Comparison of ENCODE assay signal across 38 cellular contexts in genomic region chr6:66935612-66936011, GRCh38.
"Had no signal": no experiment of that assay in that cellular context is flagged by ENCODE, and none has a peak within 500 bp of the region (broad histone marks: within the 10 kb centered on the region; RNA-seq: fewer than 3 reads in every experiment).

No MANE protein-coding gene starts in this region.

- H3K36me3 Mint-ChIP-seq: activated naive CD4-positive, alpha-beta T cell treated with anti-CD3 and anti-CD28 coated beads, Interleukin-2, amount 10 ng/mL, durations not matched to agents 7 days and 5 days; activated naive CD4-positive, alpha-beta T cell treated with anti-CD3 and anti-CD28 coated beads, Interleukin-2, amount 50 U/mL, for 24 hours; activated naive CD8-positive, alpha-beta T cell; activated naive CD8-positive, alpha-beta T cell treated with anti-CD3 and anti-CD28 coated beads for 36 hours; activated naive CD8-positive, alpha-beta T cell treated with anti-CD3 and anti-CD28 coated beads, Interleukin-2, amount 10 ng/mL, durations not matched to agents 7 days and 5 days; brain had no signal

- H3K27me3 ChIP-seq: adrenal gland, ascending aorta, body of pancreas, brain microvascular endothelial cell, breast epithelium, cardiac muscle cell had no signal

- DNase-seq: activated effector memory CD4-positive, alpha-beta T cell treated with anti-CD3 and anti-CD28 coated beads, Interleukin-2, amount 50 U/mL, for 16 hours; activated effector memory CD4-positive, alpha-beta T cell treated with Interleukin-2 at 50 U/mL for 16 hours; activated gamma-delta T cell; activated gamma-delta T cell treated with Interleukin-2 at 50 U/mL for 16 hours; activated naive CD4-positive, alpha-beta T cell; activated naive CD4-positive, alpha-beta T cell treated with anti-CD3 and anti-CD28 coated beads for 36 hours; activated naive CD4-positive, alpha-beta T cell treated with anti-CD3 and anti-CD28 coated beads, Interleukin-2, amount 10 ng/mL, durations not matched to agents 7 days and 5 days; activated naive CD4-positive, alpha-beta T cell treated with anti-CD3 and anti-CD28 coated beads, Interleukin-2, amount 50 U/mL, for 16 hours; activated naive CD4-positive, alpha-beta T cell treated with Interleukin-2 at 50 U/mL for 16 hours; activated naive CD8-positive, alpha-beta T cell treated with anti-CD3 and anti-CD28 coated beads for 36 hours; activated naive CD8-positive, alpha-beta T cell treated with anti-CD3 and anti-CD28 coated beads, Interleukin-2, amount 10 ng/mL, durations not matched to agents 7 days and 5 days; activated naive CD8-positive, alpha-beta T cell treated with anti-CD3 and anti-CD28 coated beads, Interleukin-2, amount 50 U/mL, for 24 hours; activated T-cell treated with anti-CD3 and anti-CD28 coated beads for 4 hours; activated T-cell treated with anti-CD3 and anti-CD28 coated beads, Interleukin-2, amount 50 U/mL, for 1 hour; activated T-cell treated with anti-CD3 and anti-CD28 coated beads, Interleukin-2, amount 50 U/mL, for 24 hours; activated T-cell treated with anti-CD3 and anti-CD28 coated beads, Interleukin-2, amount 50 U/mL, for 4 hours; activated T-cell treated with anti-CD3 and anti-CD28 coated beads, Interleukin-2, amount 50 U/mL, for 48 hours; activated T-cell treated with anti-CD3 and anti-CD28 coated beads, Interleukin-2, amount 50 U/mL, for 72 hours; adrenal gland; amniotic stem cell; amygdala; anterior cingulate cortex; aorta; body of pancreas; brain microvascular endothelial cell; caudate nucleus; central memory CD4-positive, alpha-beta T cell had no signal

- H3K4me3 Mint-ChIP-seq: activated naive CD4-positive, alpha-beta T cell treated with anti-CD3 and anti-CD28 coated beads for 36 hours; activated naive CD4-positive, alpha-beta T cell treated with anti-CD3 and anti-CD28 coated beads, Interleukin-2, amount 10 ng/mL, durations not matched to agents 7 days and 5 days; activated naive CD4-positive, alpha-beta T cell treated with anti-CD3 and anti-CD28 coated beads, Interleukin-2, amount 50 U/mL, for 24 hours; activated naive CD8-positive, alpha-beta T cell; activated naive CD8-positive, alpha-beta T cell treated with anti-CD3 and anti-CD28 coated beads for 36 hours; activated naive CD8-positive, alpha-beta T cell treated with anti-CD3 and anti-CD28 coated beads, Interleukin-2, amount 10 ng/mL, durations not matched to agents 7 days and 5 days; activated naive CD8-positive, alpha-beta T cell treated with anti-CD3 and anti-CD28 coated beads, Interleukin-2, amount 50 U/mL, for 24 hours; activated T-cell treated with anti-CD3 and anti-CD28 coated beads, Interleukin-2, amount 50 U/mL, for 24 hours; activated T-cell treated with anti-CD3 and anti-CD28 coated beads, Interleukin-2, amount 50 U/mL, for 4 hours; activated T-cell treated with anti-CD3 and anti-CD28 coated beads, Interleukin-2, amount 50 U/mL, for 72 hours; activated T-helper 1 cell treated with anti-CD3 and anti-CD28 coated beads, Interleukin-12 subunit alpha, Interleukin-12 subunit beta, Interleukin-2, Interleukin-4 antibody, amounts not matched to agents 30 ng/mL and 10 ng/mL and 1 ng/mL, durations not matched to agents 14 hours and 24 hours and 36 hours; activated T-helper 17 cell treated with anti-CD3 and anti-CD28 coated beads, Interleukin-2, amount 50 U/mL, for 72 hours; brain; central memory CD8-positive, alpha-beta T cell had no signal

- H3K36me3 ChIP-seq: adrenal gland, ascending aorta, brain microvascular endothelial cell, breast epithelium had no signal

- H3K9me3 ChIP-seq: adrenal gland, ascending aorta had no signal

- H3K4me1 ChIP-seq: adrenal gland, ascending aorta, body of pancreas, breast epithelium had no signal

- H3K4me1 Mint-ChIP-seq: activated naive CD4-positive, alpha-beta T cell treated with anti-CD3 and anti-CD28 coated beads, Interleukin-2, amount 10 ng/mL, durations not matched to agents 7 days and 5 days; activated naive CD4-positive, alpha-beta T cell treated with anti-CD3 and anti-CD28 coated beads, Interleukin-2, amount 50 U/mL, for 24 hours; activated naive CD8-positive, alpha-beta T cell treated with anti-CD3 and anti-CD28 coated beads for 36 hours; activated naive CD8-positive, alpha-beta T cell treated with anti-CD3 and anti-CD28 coated beads, Interleukin-2, amount 10 ng/mL, durations not matched to agents 7 days and 5 days; activated naive CD8-positive, alpha-beta T cell treated with anti-CD3 and anti-CD28 coated beads, Interleukin-2, amount 50 U/mL, for 24 hours; activated T-helper 17 cell treated with anti-CD3 and anti-CD28 coated beads, Interleukin-2, amount 50 U/mL, for 72 hours; brain; central memory CD8-positive, alpha-beta T cell had no signal

- H3K27ac ChIP-seq: adrenal gland, ascending aorta, body of pancreas, brain microvascular endothelial cell, breast epithelium, cardiac muscle cell had no signal

- H3K27ac Mint-ChIP-seq: activated naive CD4-positive, alpha-beta T cell treated with anti-CD3 and anti-CD28 coated beads for 36 hours; activated naive CD4-positive, alpha-beta T cell treated with anti-CD3 and anti-CD28 coated beads, Interleukin-2, amount 10 ng/mL, durations not matched to agents 7 days and 5 days; activated naive CD4-positive, alpha-beta T cell treated with anti-CD3 and anti-CD28 coated beads, Interleukin-2, amount 50 U/mL, for 24 hours; activated naive CD4-positive, alpha-beta T cell treated with anti-CD3 and anti-CD28 coated beads, Interleukin-2, amount 50 U/mL, for 72 hours; activated naive CD8-positive, alpha-beta T cell; activated naive CD8-positive, alpha-beta T cell treated with anti-CD3 and anti-CD28 coated beads for 36 hours; activated naive CD8-positive, alpha-beta T cell treated with anti-CD3 and anti-CD28 coated beads, Interleukin-2, amount 10 ng/mL, durations not matched to agents 7 days and 5 days; activated naive CD8-positive, alpha-beta T cell treated with anti-CD3 and anti-CD28 coated beads, Interleukin-2, amount 50 U/mL, for 24 hours; activated T-cell treated with anti-CD3 and anti-CD28 coated beads, Interleukin-2, amount 50 U/mL, for 24 hours; activated T-cell treated with anti-CD3 and anti-CD28 coated beads, Interleukin-2, amount 50 U/mL, for 72 hours; activated T-helper 1 cell treated with anti-CD3 and anti-CD28 coated beads, Interleukin-12 subunit alpha, Interleukin-12 subunit beta, Interleukin-2, Interleukin-4 antibody, amounts not matched to agents 30 ng/mL and 10 ng/mL and 1 ng/mL, durations not matched to agents 14 hours and 24 hours and 36 hours; activated T-helper 17 cell treated with anti-CD3 and anti-CD28 coated beads, Interleukin-2, amount 50 U/mL, for 72 hours; activated T-helper 2 cell treated with anti-CD3 and anti-CD28 coated beads, Interferon-gamma antibody, Interleukin-2, Interleukin-4, amounts not matched to agents 10 μg/mL and 5 μg/mL and 100 μg/mL, durations not matched to agents 14 hours and 24 hours and 36 hours; brain had no signal

- H3K4me3 ChIP-seq: adrenal gland, ascending aorta, body of pancreas, breast epithelium, cardiac muscle cell had no signal

- H3K27me3 Mint-ChIP-seq: activated naive CD4-positive, alpha-beta T cell treated with anti-CD3 and anti-CD28 coated beads, Interleukin-2, amount 10 ng/mL, durations not matched to agents 7 days and 5 days; activated naive CD4-positive, alpha-beta T cell treated with anti-CD3 and anti-CD28 coated beads, Interleukin-2, amount 50 U/mL, for 24 hours; activated naive CD8-positive, alpha-beta T cell; activated naive CD8-positive, alpha-beta T cell treated with anti-CD3 and anti-CD28 coated beads for 36 hours; activated naive CD8-positive, alpha-beta T cell treated with anti-CD3 and anti-CD28 coated beads, Interleukin-2, amount 10 ng/mL, durations not matched to agents 7 days and 5 days; activated naive CD8-positive, alpha-beta T cell treated with anti-CD3 and anti-CD28 coated beads, Interleukin-2, amount 50 U/mL, for 24 hours; activated T-cell treated with anti-CD3 and anti-CD28 coated beads, Interleukin-2, amount 50 U/mL, for 24 hours; activated T-helper 17 cell treated with anti-CD3 and anti-CD28 coated beads, Interleukin-2, amount 50 U/mL, for 72 hours; brain; central memory CD8-positive, alpha-beta T cell had no signal

- H3K9me3 Mint-ChIP-seq: activated naive CD4-positive, alpha-beta T cell treated with anti-CD3 and anti-CD28 coated beads, Interleukin-2, amount 50 U/mL, for 24 hours had no signal
